8 cellular contexts compared by ENCODE assay signal in the genomic region with DNA sequence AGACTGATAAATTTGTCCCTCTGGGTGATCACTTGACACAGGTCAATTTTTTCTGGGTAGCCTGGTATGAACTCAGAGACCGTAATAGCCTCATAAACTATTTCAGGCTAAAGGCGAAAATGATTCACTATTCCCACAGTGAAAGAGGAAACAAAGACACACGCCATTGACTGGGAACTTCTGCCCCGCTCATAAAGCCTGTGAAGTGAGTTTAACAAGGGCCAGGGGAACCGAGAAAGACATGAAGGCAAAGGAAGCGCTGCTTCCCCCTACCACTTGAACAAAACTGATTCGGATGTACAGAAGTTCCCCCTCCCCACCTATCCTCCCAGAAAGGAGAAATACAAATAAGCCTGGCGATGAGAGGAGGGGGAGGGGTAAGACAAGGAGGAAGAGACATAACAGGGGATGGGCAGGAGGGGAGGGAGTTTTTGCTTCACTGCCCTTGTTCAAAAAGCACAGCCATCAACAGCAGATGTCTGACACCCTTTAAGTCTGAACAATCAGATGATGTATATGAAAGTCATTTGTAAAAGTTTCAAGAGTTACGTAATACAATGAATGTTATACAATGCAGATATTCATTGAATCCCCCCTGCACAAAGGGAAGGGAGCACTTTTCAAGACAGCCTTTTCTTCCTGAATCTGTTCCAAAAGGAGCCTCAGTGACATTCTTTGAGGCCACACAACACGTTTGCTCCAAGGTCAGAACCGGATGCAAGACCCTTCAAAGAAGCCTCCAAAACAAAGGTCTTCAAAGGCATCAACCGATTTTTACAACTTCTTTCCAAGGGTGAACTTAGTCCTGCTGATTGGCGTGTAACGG. TPM values are rescaled to one million over a fixed set of nuclear protein-coding genes. Genes with fewer than 3 reads are reported as not detected.
DNase-seq lines count a peak whose midpoint lies in the region; ATAC-seq and TF ChIP-seq lines count a peak whose summit lies in the region.
"Had no signal": no experiment of that assay in that cellular context is flagged by ENCODE, and none has a peak within 500 bp of the region (broad histone marks: within the 10 kb centered on the region; RNA-seq: fewer than 3 reads in every experiment).

No MANE protein-coding gene starts in this region.

- DNase-seq in HuH-7 (ENCODE audit: low spot score) (peak; percentile 22), astrocyte of the spinal cord (ENCODE audit: low read depth, low spot score) (peak; percentile 50), left lung (no peak), stromal cell of bone marrow (ENCODE audit: low read depth) (peak; percentile 46), NCI-H2227 treated with DMSO at 0.1 percent for 48 hours (lab: John Stamatoyannopoulos, UW) (no peak)

- intact Hi-C loops in left lung (cut with DNase I), result no loop called here

- peaks cover 23 to 44% of the 10 kb centered on the region in 2 donors for H3K27me3 ChIP-seq in left lung

- H3K4me1 ChIP-seq in left lung, result peaks cover 3 to 15% of the 10 kb centered on the region in 2 donors

- in situ Hi-C loops in astrocyte of the spinal cord (cut with HindIII; ENCODE audit: low sequenced_read_pairs), result no loop called here

- H3K4me3 ChIP-seq in astrocyte of the spinal cord (ENCODE audit: low read depth, low read length) (peak overlapping the region; percentile 42), left lung (peak overlapping the region; percentile 18 to 32)

- no peaks in the 10 kb centered on the region for H3K36me3 ChIP-seq in left lung

- H3K27ac ChIP-seq in left lung, result no peak overlapping the region

- ATAC-seq in GM18498 (IDR thresholded peaks at IDR 0.05; ENCODE audit: unreplicated experiment) (peak; percentile 66), GM21717 (IDR thresholded peaks at IDR 0.05; ENCODE audit: unreplicated experiment) (peak; percentile 83), left lung (peak; percentile 66)

- TF ChIP-seq CTCF in astrocyte of the spinal cord (IDR thresholded peaks at IDR 0.05; ENCODE audit: low read depth, low read length), result no peak
- TF ChIP-seq CTCF in left lung (IDR thresholded peaks at IDR 0.05), result no peak

- no peaks in the 10 kb centered on the region for H3K9me3 ChIP-seq in left lung

RNA-seq across cellular contexts. Expression of a gene that starts 0.7 kb away (rescaled TPM):
- total RNA-seq in left lung, result under 1 TPM; 0.16 to 0.52 TPM
- total RNA-seq: bronchial epithelial cell had no signal

Comparison
In these comparisons a context has a peak if more than half of its experiments do, and no peak if none do; other contexts are left out.
1. DNase-seq: peak in HuH-7 (single experiment), astrocyte of the spinal cord (single experiment) and stromal cell of bone marrow (single experiment); none in left lung (0 of 2) and NCI-H2227 treated with DMSO at 0.1 percent for 48 hours (single experiment).
2. Peak in every context shown above with its lines, with median percentiles within 50 percentile points of each other: ATAC-seq.